In genomic region chr16:3527216-3527829, GRCh38 we compare ENCODE assay signal across 8 cellular contexts. TPM values are rescaled to one million over a fixed set of nuclear protein-coding genes. Genes with fewer than 3 reads are reported as not detected.
DNase-seq lines count a peak whose midpoint lies in the region; ATAC-seq and TF ChIP-seq lines count a peak whose summit lies in the region.
"Not testable (repeated sequence)": the region's sequence is repeated elsewhere in the genome, so short reads cannot be mapped to it uniquely, and the experiment has no call there.

No MANE protein-coding gene starts in this region.

- not testable (repeated sequence) for H3K4me1 Mint-ChIP-seq in type B pancreatic cell (ENCODE audit: unreplicated experiment)

- not testable (repeated sequence) for H3K9me3 Mint-ChIP-seq in type B pancreatic cell

- in situ Hi-C loops in Panc1 (cut with HindIII; ENCODE audit: low pct_unique_long_range_greater_than_20kb, low sequenced_read_pairs), result not testable (repeated sequence)

- not testable (repeated sequence) for H3K4me3 ChIP-seq in Panc1 (ENCODE audit: low read depth in 2 of 2, low read length in 2 of 2); coronary artery

- peaks cover 44% of the 10 kb centered on the region for H3K36me3 Mint-ChIP-seq in type B pancreatic cell

- DNase-seq in EL (peak; percentile 55), MV-4-11 (lab: John Stamatoyannopoulos, UW) (peak; percentile 56), Panc1 (ENCODE audit: low read depth, low spot score) (peak; percentile 39), iris pigment epithelial cell (ENCODE audit: low read depth) (peak; percentile 70), pulmonary artery endothelial cell (ENCODE audit: low read depth, low spot score) (peak; percentile 8)
- peak; percentile 23 for DNase-seq in activated CD8-positive, alpha-beta memory T cell treated with anti-CD3 and anti-CD28 coated beads, Interleukin-2, amount 50 U/mL, for 24 hours (ENCODE audit: extremely low read depth)
- not testable (repeated sequence) for DNase-seq in coronary artery (ENCODE audit: low spot score); type B pancreatic cell (ENCODE audit: extremely low spot score, unreplicated experiment)

- not testable (repeated sequence) for H3K27me3 Mint-ChIP-seq in type B pancreatic cell

- CTCF ChIA-PET in Panc1 (lab: Charles Lee), result not testable (repeated sequence)

- H3K4me3 Mint-ChIP-seq in type B pancreatic cell, result not testable (repeated sequence)

- peak; percentile 87 for TF ChIP-seq CTCF in Panc1 (IDR thresholded peaks at IDR 0.05)
- TF ChIP-seq CTCF in coronary artery (IDR thresholded peaks at IDR 0.05), result peak; percentile 56
- TF ChIP-seq CTCF in type B pancreatic cell (conservative IDR thresholded peaks at IDR 0.05), result peak; percentile 70

- not testable (repeated sequence) for H3K27ac ChIP-seq in Panc1 (ENCODE audit: low read length); coronary artery

- not testable (repeated sequence) for ATAC-seq in Panc1

- H3K4me1 ChIP-seq in Panc1 (ENCODE audit: control insufficient read depth, insufficient read depth, low read length), result not testable (repeated sequence)

- not testable (repeated sequence) for H3K36me3 ChIP-seq in Panc1 (ENCODE audit: control insufficient read depth, insufficient read depth, low read length)

- POLR2A ChIA-PET in Panc1 (lab: Charles Lee), result not testable (repeated sequence)

- not testable (repeated sequence) for BruUV-seq in Panc1 (replicated peaks; lab: Mats Ljungman, UMichigan)

- not testable (repeated sequence) for H3K27ac Mint-ChIP-seq in type B pancreatic cell

- not testable (repeated sequence) for H3K9me3 ChIP-seq in Panc1 (ENCODE audit: control insufficient read depth, insufficient read depth, low read depth, low read length)

- intact Hi-C loops in Panc1 (cut with micrococcal nuclease; ENCODE audit: unreplicated experiment), result not testable (repeated sequence)

- H3K27me3 ChIP-seq in Panc1 (ENCODE audit: control insufficient read depth, insufficient read depth, low read length), result not testable (repeated sequence)

RNA-seq across cellular contexts. Expression of gene CLUAP1, which starts 26.5 kb away (rescaled TPM):
- total RNA-seq in Panc1 (2021; ENCODE audit: unreplicated experiment) (14.5 TPM), pulmonary artery endothelial cell (11.1 and 13.6 TPM in 2 replicates), type B pancreatic cell (ENCODE audit: low replicate concordance) (20.5 and 35.9 TPM in 2 replicates)
- polyA plus RNA-seq in Panc1 (2012; ENCODE audit: insufficient read length), result 18.5 TPM

RNA-seq across cellular contexts. Expression of gene C16orf90, which starts 32.0 kb away (rescaled TPM):
- total RNA-seq in Panc1 (2021; ENCODE audit: unreplicated experiment) (not detected), pulmonary artery endothelial cell (not detected in 2 replicates), type B pancreatic cell (ENCODE audit: low replicate concordance) (not detected in 2 replicates)
- not detected for polyA plus RNA-seq in Panc1 (2012; ENCODE audit: insufficient read length)

RNA-seq across cellular contexts. Expression of gene NLRC3, which starts 49.9 kb away (rescaled TPM):
- total RNA-seq in Panc1 (2021; ENCODE audit: unreplicated experiment) (0.26 TPM), pulmonary artery endothelial cell (1.4 and 2.0 TPM in 2 replicates), type B pancreatic cell (ENCODE audit: low replicate concordance) (0.17 and 0.34 TPM in 2 replicates)
- polyA plus RNA-seq in Panc1 (2012; ENCODE audit: insufficient read length), result 0.10 TPM
